Comparison of ENCODE assay signal across 30 cellular contexts in the genomic region with DNA sequence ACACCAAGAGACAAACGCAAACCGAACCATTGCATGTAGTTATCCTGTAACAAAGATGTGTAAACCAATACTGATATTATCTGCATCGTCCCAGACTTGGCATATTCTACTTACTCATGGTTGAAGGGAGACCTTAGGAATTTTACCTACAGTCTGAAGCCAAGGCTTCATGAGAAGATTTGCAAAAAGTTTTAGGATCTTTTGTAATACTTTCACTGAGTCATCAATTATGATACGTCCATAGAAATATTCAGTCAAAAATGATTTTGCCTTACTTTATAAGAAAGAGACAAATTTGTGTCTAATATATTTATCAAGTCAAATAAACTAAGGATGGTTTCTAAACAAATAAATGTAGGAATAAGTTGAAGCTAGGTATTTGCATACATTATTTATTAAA.
"Had no signal": no experiment of that assay in that cellular context is flagged by ENCODE, and none has a peak within 500 bp of the region (broad histone marks: within the 10 kb centered on the region; RNA-seq: fewer than 3 reads in every experiment).

No MANE protein-coding gene starts in this region.

- FAIRE-seq: endometrium, endothelial cell of umbilical vein had no signal

- H3K27me3 Mint-ChIP-seq: activated CD4-positive, alpha-beta memory T cell treated with anti-CD3 and anti-CD28 coated beads, Interleukin-2, amount 10 ng/mL, durations not matched to agents 7 days and 5 days; activated CD4-positive, alpha-beta T cell treated with anti-CD3 and anti-CD28 coated beads for 36 hours; activated CD4-positive, alpha-beta T cell treated with anti-CD3 and anti-CD28 coated beads, Interleukin-2, amount 10 ng/mL, durations not matched to agents 24 days and 14 days; activated naive CD8-positive, alpha-beta T cell; activated T-cell treated with anti-CD3 and anti-CD28 coated beads, Interleukin-2, amount 50 U/mL, for 24 hours had no signal

- H3K27ac ChIP-seq: adrenal gland, body of pancreas, cardiac muscle cell, colonic mucosa, gastrocnemius medialis, heart left ventricle had no signal

- ATAC-seq: activated CD4-positive, alpha-beta T cell treated with anti-CD3 and anti-CD28 coated beads for 36 hours; activated T-cell treated with anti-CD3 and anti-CD28 coated beads, Interleukin-2, amount 50 U/mL, for 72 hours; body of pancreas; esophagus mucosa; gastrocnemius medialis; heart left ventricle had no signal

- H3K27ac Mint-ChIP-seq: activated CD4-positive, alpha-beta memory T cell treated with anti-CD3 and anti-CD28 coated beads, Interleukin-2, amount 10 ng/mL, durations not matched to agents 7 days and 5 days; activated CD4-positive, alpha-beta T cell treated with anti-CD3 and anti-CD28 coated beads for 36 hours; activated CD4-positive, alpha-beta T cell treated with anti-CD3 and anti-CD28 coated beads, Interleukin-2, amount 10 ng/mL, durations not matched to agents 24 days and 14 days; activated naive CD8-positive, alpha-beta T cell; activated T-cell treated with anti-CD3 and anti-CD28 coated beads, Interleukin-2, amount 50 U/mL, for 24 hours; activated T-cell treated with anti-CD3 and anti-CD28 coated beads, Interleukin-2, amount 50 U/mL, for 72 hours had no signal

- H3K9me3 ChIP-seq: adrenal gland, body of pancreas, colonic mucosa, gastrocnemius medialis had no signal

- H3K4me1 Mint-ChIP-seq: activated CD4-positive, alpha-beta memory T cell treated with anti-CD3 and anti-CD28 coated beads, Interleukin-2, amount 10 ng/mL, durations not matched to agents 7 days and 5 days; activated CD4-positive, alpha-beta T cell treated with anti-CD3 and anti-CD28 coated beads for 36 hours; activated CD4-positive, alpha-beta T cell treated with anti-CD3 and anti-CD28 coated beads, Interleukin-2, amount 10 ng/mL, durations not matched to agents 24 days and 14 days had no signal

- H3K36me3 ChIP-seq: adrenal gland, cardiac muscle cell, colonic mucosa, gastrocnemius medialis, heart left ventricle had no signal

- DNase-seq: activated CD4-positive, alpha-beta memory T cell treated with anti-CD3 and anti-CD28 coated beads, Interleukin-2, amount 10 ng/mL, durations not matched to agents 7 days and 5 days; activated CD4-positive, alpha-beta T cell treated with anti-CD3 and anti-CD28 coated beads for 36 hours; activated CD4-positive, alpha-beta T cell treated with anti-CD3 and anti-CD28 coated beads, Interleukin-2, amount 10 ng/mL, durations not matched to agents 24 days and 14 days; activated CD4-positive, CD25-positive, alpha-beta regulatory T cell; activated CD4-positive, CD25-positive, alpha-beta regulatory T cell treated with anti-CD3 and anti-CD28 coated beads, Interleukin-2, amount 50 U/mL, for 72 hours; activated CD8-positive, alpha-beta memory T cell treated with anti-CD3 and anti-CD28 coated beads, Interleukin-2, amount 50 U/mL, for 48 hours; activated gamma-delta T cell; activated naive CD4-positive, alpha-beta T cell; activated naive CD4-positive, alpha-beta T cell treated with anti-CD3 and anti-CD28 coated beads, Interleukin-2, amount 50 U/mL, for 16 hours; activated T-cell treated with anti-CD3 and anti-CD28 coated beads for 4 hours; activated T-cell treated with anti-CD3 and anti-CD28 coated beads, Interleukin-2, amount 50 U/mL, for 24 hours; activated T-cell treated with anti-CD3 and anti-CD28 coated beads, Interleukin-2, amount 50 U/mL, for 72 hours; adrenal gland; amygdala; aorta; body of pancreas; central memory CD4-positive, alpha-beta T cell; cerebellar nuclear complex; colonic mucosa; effector CD8-positive, alpha-beta T cell; gastrocnemius medialis; glutamatergic neuron; heart left ventricle; hypothalamus; T-helper 2 cell had no signal

- H3K27me3 ChIP-seq: adrenal gland, body of pancreas, cardiac muscle cell, colonic mucosa, gastrocnemius medialis, heart left ventricle had no signal

- H3K4me3 ChIP-seq: adrenal gland, body of pancreas, cardiac muscle cell, colonic mucosa, gastrocnemius medialis, heart left ventricle had no signal

- H3K36me3 Mint-ChIP-seq: activated naive CD8-positive, alpha-beta T cell had no signal

- H3K4me3 Mint-ChIP-seq: activated CD4-positive, alpha-beta memory T cell treated with anti-CD3 and anti-CD28 coated beads, Interleukin-2, amount 10 ng/mL, durations not matched to agents 7 days and 5 days; activated CD4-positive, alpha-beta T cell treated with anti-CD3 and anti-CD28 coated beads for 36 hours; activated CD4-positive, alpha-beta T cell treated with anti-CD3 and anti-CD28 coated beads, Interleukin-2, amount 10 ng/mL, durations not matched to agents 24 days and 14 days; activated naive CD8-positive, alpha-beta T cell; activated T-cell treated with anti-CD3 and anti-CD28 coated beads, Interleukin-2, amount 50 U/mL, for 24 hours; activated T-cell treated with anti-CD3 and anti-CD28 coated beads, Interleukin-2, amount 50 U/mL, for 72 hours had no signal

- H3K4me1 ChIP-seq: adrenal gland, body of pancreas, colonic mucosa, gastrocnemius medialis, heart left ventricle had no signal
